8 cellular contexts compared by ENCODE assay signal in genomic region chr19:6551607-6552450, GRCh38. TPM values are rescaled to one million over a fixed set of nuclear protein-coding genes. Genes with fewer than 3 reads are reported as not detected.
A peak's percentile ranks its signal among the peaks of the same experiment; 100 is the strongest.
DNase-seq lines count a peak whose midpoint lies in the region; ATAC-seq and TF ChIP-seq lines count a peak whose summit lies in the region.

No MANE protein-coding gene starts in this region.

- peak; percentile 54 for TF ChIP-seq CTCF in GM13977 (IDR thresholded peaks at IDR 0.05; ENCODE audit: extremely low read depth, insufficient read depth, missing control alignments)

- in situ Hi-C loops in GM13977 (cut with MboI; ENCODE audit: low pct_unique_long_range_greater_than_20kb, low sequenced_read_pairs, unreplicated experiment): no loop called here

- DNase-seq in GM13977 (ENCODE audit: low spot score): peak; percentile 79
- peak; percentile 76 for DNase-seq in NOMO-1 treated with DMSO at 0.1 percent for 48 hours (lab: John Stamatoyannopoulos, UW; ENCODE audit: unreplicated experiment)
- peak; percentile 41 for DNase-seq in activated T-helper 1 cell treated with Interleukin-2 at 50 U/mL for 16 hours (ENCODE audit: low read depth)
- DNase-seq in mesenteric fat pad (ENCODE audit: low spot score): peak; percentile 83
- DNase-seq in foreskin melanocyte: no peak
- no peak for DNase-seq in NCI-H748 treated with DMSO at 0.1 percent for 48 hours (lab: John Stamatoyannopoulos, UW)
- no peak for DNase-seq in NCI-H2227 treated with DMSO at 0.1 percent for 48 hours (lab: John Stamatoyannopoulos, UW)

- no peak for ATAC-seq in HG02763 (IDR thresholded peaks at IDR 0.05; ENCODE audit: unreplicated experiment)

RNA-seq across cellular contexts. Expression of gene TNFSF9, which starts 21.0 kb away (rescaled TPM):
- 1.8 TPM for total RNA-seq in mesenteric fat pad

RNA-seq across cellular contexts. Expression of gene CD70, which starts 39.1 kb away (rescaled TPM):
- not detected for total RNA-seq in mesenteric fat pad

RNA-seq across cellular contexts. Expression of gene TUBB4A, which starts 49.7 kb away (rescaled TPM):
- 0.48 TPM for total RNA-seq in mesenteric fat pad

Comparison
In these comparisons a context has a peak if more than half of its experiments do, and no peak if none do; other contexts are left out.
1. DNase-seq: peak in GM13977 (single experiment), NOMO-1 treated with DMSO at 0.1 percent for 48 hours (single experiment), activated T-helper 1 cell treated with Interleukin-2 at 50 U/mL for 16 hours (single experiment) and mesenteric fat pad (single experiment); none in foreskin melanocyte (single experiment), NCI-H748 treated with DMSO at 0.1 percent for 48 hours (single experiment) and NCI-H2227 treated with DMSO at 0.1 percent for 48 hours (single experiment).